ENCODE assay signal across 24 cellular contexts in the genomic region with DNA sequence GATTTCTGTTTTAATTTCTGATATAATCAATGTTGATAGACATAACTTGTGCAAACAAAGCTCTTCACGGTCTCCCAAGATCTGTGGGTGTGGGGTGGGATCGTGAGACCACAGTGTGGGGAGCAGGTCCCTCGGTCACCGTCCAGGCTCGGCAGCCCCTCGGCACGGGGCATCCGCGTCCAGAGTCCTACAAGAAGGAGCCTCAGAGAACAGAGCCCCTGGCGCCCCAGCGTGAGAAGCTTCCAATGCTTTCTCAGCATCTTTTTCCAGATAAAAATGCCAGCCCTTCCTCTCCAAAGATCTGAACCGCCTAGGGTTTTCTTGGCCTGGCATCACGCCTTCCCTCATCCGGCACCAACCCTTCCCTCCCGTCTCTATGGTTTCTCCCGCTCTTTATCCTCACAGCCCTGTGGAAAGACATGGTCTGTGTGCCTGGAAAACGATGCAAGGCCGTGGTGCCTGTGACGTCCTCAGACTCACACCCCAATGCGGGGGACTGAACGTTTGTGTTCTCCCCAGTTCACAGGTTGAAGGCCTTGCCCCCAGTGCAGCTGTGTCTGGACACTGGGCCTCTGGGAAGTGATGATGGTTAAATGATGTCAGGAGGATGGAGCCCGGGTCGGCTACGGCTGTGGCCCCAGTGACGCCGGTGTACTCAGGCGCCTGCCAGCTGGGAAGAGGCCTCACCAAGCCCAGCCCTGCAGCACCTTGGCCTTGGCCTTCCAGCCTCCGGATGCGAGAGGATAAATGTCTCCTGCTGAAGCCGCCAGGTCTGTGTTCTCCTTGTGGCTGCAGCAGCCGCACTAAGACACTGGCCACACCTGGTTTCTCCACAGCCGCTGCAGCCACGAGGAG. TPM values are rescaled to one million over a fixed set of nuclear protein-coding genes. Genes with fewer than 3 reads are reported as not detected.
DNase-seq lines count a peak whose midpoint lies in the region; ATAC-seq and TF ChIP-seq lines count a peak whose summit lies in the region.
"Had no signal": no experiment of that assay in that cellular context is flagged by ENCODE, and none has a peak within 500 bp of the region (broad histone marks: within the 10 kb centered on the region; RNA-seq: fewer than 3 reads in every experiment).

No MANE protein-coding gene starts in this region.

- H3K36me3 Mint-ChIP-seq in activated naive CD8-positive, alpha-beta T cell treated with anti-CD3 and anti-CD28 coated beads, Interleukin-2, amount 50 U/mL, for 24 hours (ENCODE audit: low read depth) = no peaks in the 10 kb centered on the region

- H3K4me1 ChIP-seq in HEK293 (ENCODE audit: control insufficient read depth, insufficient read depth, low read length) (no peaks in the 10 kb centered on the region), colonic mucosa (no peaks in the 10 kb centered on the region)
- H3K4me1 ChIP-seq: parathyroid adenoma had no signal

- H3K36me3 ChIP-seq in HEK293 (ENCODE audit: control insufficient read depth in 2 of 2, insufficient read depth in 1 of 2, low read length in 2 of 2) (no peaks in the 10 kb centered on the region), colonic mucosa (no peaks in the 10 kb centered on the region)
- H3K36me3 ChIP-seq: heart left ventricle, transverse colon had no signal

- peak overlapping the region; percentile 69 for H3K27ac Mint-ChIP-seq in activated naive CD8-positive, alpha-beta T cell treated with anti-CD3 and anti-CD28 coated beads, Interleukin-2, amount 50 U/mL, for 24 hours
- H3K27ac Mint-ChIP-seq: activated B cell treated with CpG ODN at 0.5 μM for 24 hours; activated CD4-positive, alpha-beta memory T cell treated with anti-CD3 and anti-CD28 coated beads, Interleukin-2, amount 10 ng/mL, durations not matched to agents 7 days and 5 days; activated naive CD4-positive, alpha-beta T cell treated with anti-CD3 and anti-CD28 coated beads for 36 hours; T-helper 2 cell treated with Interferon-gamma antibody and Interleukin-4, amounts not matched to agents 5 μg/mL and 100 μg/mL, for 36 hours had no signal

- no peak for ATAC-seq in activated naive CD8-positive, alpha-beta T cell treated with anti-CD3 and anti-CD28 coated beads, Interleukin-2, amount 50 U/mL, for 24 hours
- no peak for ATAC-seq in GM19455 (IDR thresholded peaks at IDR 0.05; ENCODE audit: unreplicated experiment)
- ATAC-seq: GM12878, heart left ventricle had no signal

- intact Hi-C loops in colonic mucosa (cut with DNase I) = no loop called here

- H3K27me3 ChIP-seq in colonic mucosa = no peaks in the 10 kb centered on the region
- H3K27me3 ChIP-seq: transverse colon had no signal

- no peaks in the 10 kb centered on the region for H3K9me3 Mint-ChIP-seq in activated naive CD8-positive, alpha-beta T cell treated with anti-CD3 and anti-CD28 coated beads, Interleukin-2, amount 50 U/mL, for 24 hours
- H3K9me3 Mint-ChIP-seq: activated B cell treated with CpG ODN at 0.5 μM for 24 hours; activated CD4-positive, alpha-beta memory T cell treated with anti-CD3 and anti-CD28 coated beads, Interleukin-2, amount 10 ng/mL, durations not matched to agents 7 days and 5 days; activated naive CD4-positive, alpha-beta T cell treated with anti-CD3 and anti-CD28 coated beads for 36 hours; T-helper 2 cell treated with Interferon-gamma antibody and Interleukin-4, amounts not matched to agents 5 μg/mL and 100 μg/mL, for 36 hours had no signal

- H3K9ac ChIP-seq in colonic mucosa (ENCODE audit: low read depth in 2 of 2, low read length in 2 of 2) = no peak overlapping the region
- H3K9ac ChIP-seq: parathyroid adenoma had no signal

- TF ChIP-seq CTCF in HEK293 (tag by site-specific recombination; IDR thresholded peaks at IDR 0.05) (no peak), colonic mucosa (IDR thresholded peaks at IDR 0.05) (no peak)

- H3K27me3 Mint-ChIP-seq in activated naive CD8-positive, alpha-beta T cell treated with anti-CD3 and anti-CD28 coated beads, Interleukin-2, amount 50 U/mL, for 24 hours = peaks cover 9% of the 10 kb centered on the region
- H3K27me3 Mint-ChIP-seq: activated CD4-positive, alpha-beta memory T cell treated with anti-CD3 and anti-CD28 coated beads, Interleukin-2, amount 10 ng/mL, durations not matched to agents 7 days and 5 days had no signal

- peaks cover 41% of the 10 kb centered on the region for H3K4me1 Mint-ChIP-seq in activated naive CD8-positive, alpha-beta T cell treated with anti-CD3 and anti-CD28 coated beads, Interleukin-2, amount 50 U/mL, for 24 hours
- H3K4me1 Mint-ChIP-seq: activated CD4-positive, alpha-beta memory T cell treated with anti-CD3 and anti-CD28 coated beads, Interleukin-2, amount 10 ng/mL, durations not matched to agents 7 days and 5 days had no signal

- H3K4me3 Mint-ChIP-seq in activated naive CD8-positive, alpha-beta T cell treated with anti-CD3 and anti-CD28 coated beads, Interleukin-2, amount 50 U/mL, for 24 hours = no peak overlapping the region
- H3K4me3 Mint-ChIP-seq: activated B cell treated with CpG ODN at 0.5 μM for 24 hours; activated CD4-positive, alpha-beta memory T cell treated with anti-CD3 and anti-CD28 coated beads, Interleukin-2, amount 10 ng/mL, durations not matched to agents 7 days and 5 days; activated naive CD4-positive, alpha-beta T cell treated with anti-CD3 and anti-CD28 coated beads for 36 hours; T-helper 2 cell treated with Interferon-gamma antibody and Interleukin-4, amounts not matched to agents 5 μg/mL and 100 μg/mL, for 36 hours had no signal

- DNase-seq in activated naive CD8-positive, alpha-beta T cell treated with anti-CD3 and anti-CD28 coated beads, Interleukin-2, amount 50 U/mL, for 24 hours = no peak
- peak; percentile 49 for DNase-seq in islet precursor cell
- no peak for DNase-seq in NCI-H1694 (lab: John Stamatoyannopoulos, UW)
- no peak for DNase-seq in colonic mucosa
- DNase-seq: activated B cell treated with CpG ODN at 0.5 μM for 24 hours; activated CD4-positive, alpha-beta memory T cell treated with anti-CD3 and anti-CD28 coated beads, Interleukin-2, amount 10 ng/mL, durations not matched to agents 7 days and 5 days; activated naive CD4-positive, alpha-beta T cell treated with anti-CD3 and anti-CD28 coated beads for 36 hours; activated T-cell treated with anti-CD3 and anti-CD28 coated beads, Interleukin-2, amount 50 U/mL, for 1 hour; AML-193; DMS53; HCEC 1CT; heart left ventricle; NCI-H1092; NCI-H510A; NK-92 treated with Interleukin-12 subunit alpha and Interleukin-12 subunit beta, amount 100 ng/mL, for 24 hours; stimulated activated CD4-positive, alpha-beta T cell treated with anti-CD3 and anti-CD28 coated beads, Interleukin-1b, Interleukin-23, amount 100 ng/mL, for 48 hours; transverse colon had no signal

- H3K27ac ChIP-seq in HEK293 (ENCODE audit: extremely low read depth, low read depth, low read length) = no peak overlapping the region
- H3K27ac ChIP-seq in skin epidermis = peak overlapping the region in 17 of 21 experiments; percentile 0 to 91 (median 73)
- H3K27ac ChIP-seq in colonic mucosa = no peak overlapping the region
- H3K27ac ChIP-seq: parathyroid adenoma had no signal

- H3K9me3 ChIP-seq in HEK293 (ENCODE audit: control insufficient read depth, insufficient read depth, low read depth, low read length) (no peaks in the 10 kb centered on the region), colonic mucosa (no peaks in the 10 kb centered on the region)
- H3K9me3 ChIP-seq: heart left ventricle, transverse colon had no signal

- H3K4me3 ChIP-seq in HEK293 (ENCODE audit: low read depth, low read length) (no peak overlapping the region), skin epidermis (no peak overlapping the region), colonic mucosa (no peak overlapping the region)
- H3K4me3 ChIP-seq: GM12878, lung, transverse colon had no signal

- POLR2A ChIA-PET in HEK293 (lab: Yijun Ruan, JAX) = no interaction called here

- CTCF ChIA-PET in HEK293 (lab: Yijun Ruan, JAX) = no interaction called here

TF ChIP-seq in HEK293, 187 proteins besides CTCF, POLR2A, EP300 and RAD21:
- TF ChIP-seq ZNF791 (tag by site-specific recombination; IDR thresholded peaks at IDR 0.05) (no peak), ZNF548 (tag by site-specific recombination; IDR thresholded peaks at IDR 0.05) (peak; percentile 99), ZNF404 (tag by site-specific recombination; IDR thresholded peaks at IDR 0.05) (no peak)

RNA-seq across cellular contexts. Expression of gene COL6A2, which starts 45.9 kb away (rescaled TPM):
- 100 to 1,000 TPM in 1 of 2 donors, 10 to 100 TPM in 1; 55.7 to 190 TPM for total RNA-seq in colonic mucosa

Comparison
In these comparisons a context has a peak if more than half of its experiments do, and no peak if none do; other contexts are left out.
1. H3K27ac ChIP-seq: peak in skin epidermis (17 of 21); none in HEK293 (single experiment) and colonic mucosa (single experiment).